ENCODE assay signal across 9 cellular contexts in genomic region chr19:11261431-11261901, GRCh38. TPM values are rescaled to one million over a fixed set of nuclear protein-coding genes. Genes with fewer than 3 reads are reported as not detected.
DNase-seq lines count a peak whose midpoint lies in the region; ATAC-seq and TF ChIP-seq lines count a peak whose summit lies in the region.
"Had no signal": no experiment of that assay in that cellular context is flagged by ENCODE, and none has a peak within 500 bp of the region (broad histone marks: within the 10 kb centered on the region; RNA-seq: fewer than 3 reads in every experiment).

No MANE protein-coding gene starts in this region.

- no peak for TF ChIP-seq EP300 in tibial nerve (IDR thresholded peaks at IDR 0.05)

- H3K9me3 Mint-ChIP-seq in activated CD4-positive, alpha-beta T cell treated with anti-CD3 and anti-CD28 coated beads, Interleukin-2, amount 10 ng/mL, durations not matched to agents 24 days and 14 days = no peaks in the 10 kb centered on the region
- H3K9me3 Mint-ChIP-seq in activated CD4-positive, alpha-beta T cell treated with anti-CD3 and anti-CD28 coated beads, Interleukin-2, amount 10 ng/mL, durations not matched to agents 7 days and 5 days = no peaks in the 10 kb centered on the region
- H3K9me3 Mint-ChIP-seq: activated naive CD4-positive, alpha-beta T cell treated with anti-CD3 and anti-CD28 coated beads, Interleukin-2, amount 50 U/mL, for 24 hours had no signal

- H3K27ac ChIP-seq in lung (ENCODE audit: low read depth in 1 of 2, low read length in 1 of 2) = peak overlapping the region; percentile 71 to 77
- peak overlapping the region; percentile 79 to 92 (median 86) for H3K27ac ChIP-seq in tibial nerve

- CTCF ChIA-PET in activated CD4-positive, alpha-beta T cell treated with anti-CD3 and anti-CD28 coated beads, Interleukin-2, amount 10 ng/mL, durations not matched to agents 7 days and 5 days (lab: Charles Lee) = interaction anchor here (0.7 kb wide), 1 partner anchor 19 kb away, joined by 3 read pairs; no protein-coding TSS in a partner anchor

- peak overlapping the region; percentile 57 for H3K4me3 Mint-ChIP-seq in activated CD4-positive, alpha-beta T cell treated with anti-CD3 and anti-CD28 coated beads, Interleukin-2, amount 10 ng/mL, durations not matched to agents 24 days and 14 days
- no peak overlapping the region for H3K4me3 Mint-ChIP-seq in activated CD4-positive, alpha-beta T cell treated with anti-CD3 and anti-CD28 coated beads, Interleukin-2, amount 10 ng/mL, durations not matched to agents 7 days and 5 days

- H3K36me3 Mint-ChIP-seq in activated CD4-positive, alpha-beta T cell treated with anti-CD3 and anti-CD28 coated beads, Interleukin-2, amount 10 ng/mL, durations not matched to agents 24 days and 14 days (ENCODE audit: low read depth) = no peaks in the 10 kb centered on the region
- H3K36me3 Mint-ChIP-seq in activated CD4-positive, alpha-beta T cell treated with anti-CD3 and anti-CD28 coated beads, Interleukin-2, amount 10 ng/mL, durations not matched to agents 7 days and 5 days (ENCODE audit: low read depth) = no peaks in the 10 kb centered on the region
- H3K36me3 Mint-ChIP-seq: activated naive CD4-positive, alpha-beta T cell treated with anti-CD3 and anti-CD28 coated beads, Interleukin-2, amount 50 U/mL, for 24 hours had no signal

- TF ChIP-seq POLR2A in tibial nerve (IDR thresholded peaks at IDR 0.05) = no peak

- H3K36me3 ChIP-seq in lung (ENCODE audit: control insufficient read depth in 2 of 2, insufficient read depth in 2 of 2, low read length in 2 of 2) (no peaks in the 10 kb centered on the region), tibial nerve (no peaks in the 10 kb centered on the region)

- no peak for TF ChIP-seq CTCF in cardiac fibroblast (IDR thresholded peaks at IDR 0.05; ENCODE audit: low read depth, low read length)
- no peak for TF ChIP-seq CTCF in lung (IDR thresholded peaks at IDR 0.05; ENCODE audit: control extremely low read depth, extremely low read depth)
- no peak for TF ChIP-seq CTCF in tibial nerve (IDR thresholded peaks at IDR 0.05)

- POLR2A ChIA-PET in activated CD4-positive, alpha-beta T cell treated with anti-CD3 and anti-CD28 coated beads, Interleukin-2, amount 10 ng/mL, durations not matched to agents 7 days and 5 days (lab: Charles Lee) = no interaction called here

- H3K9me3 ChIP-seq in lung (ENCODE audit: control insufficient read depth in 2 of 2, insufficient read depth in 1 of 2, low read length in 1 of 2) (no peaks in the 10 kb centered on the region), tibial nerve (no peaks in the 10 kb centered on the region)

- intact Hi-C loops in activated CD4-positive, alpha-beta T cell treated with anti-CD3 and anti-CD28 coated beads, Interleukin-2, amount 10 ng/mL, durations not matched to agents 24 days and 14 days (cut with micrococcal nuclease) = no loop called here

- H3K27me3 Mint-ChIP-seq in activated CD4-positive, alpha-beta T cell treated with anti-CD3 and anti-CD28 coated beads, Interleukin-2, amount 10 ng/mL, durations not matched to agents 24 days and 14 days = peaks cover 51% of the 10 kb centered on the region
- H3K27me3 Mint-ChIP-seq in activated CD4-positive, alpha-beta T cell treated with anti-CD3 and anti-CD28 coated beads, Interleukin-2, amount 10 ng/mL, durations not matched to agents 7 days and 5 days = peaks cover 56% of the 10 kb centered on the region

- H3K4me3 ChIP-seq in cardiac fibroblast (replicated peaks in 1 of 2; ENCODE audit: low read depth in 2 of 2, low read length in 2 of 2) (peak overlapping the region; percentile 78 to 82), lung (peak overlapping the region; percentile 89), tibial nerve (peak overlapping the region; percentile 77 to 98 (median 90))

- no peak for DNase-seq in activated CD4-positive, alpha-beta T cell treated with anti-CD3 and anti-CD28 coated beads, Interleukin-2, amount 10 ng/mL, durations not matched to agents 24 days and 14 days
- no peak for DNase-seq in activated CD4-positive, alpha-beta T cell treated with anti-CD3 and anti-CD28 coated beads, Interleukin-2, amount 10 ng/mL, durations not matched to agents 7 days and 5 days
- no peak for DNase-seq in cardiac fibroblast (ENCODE audit: low read depth in 2 of 2)
- no peak for DNase-seq in lung (ENCODE audit: low spot score)
- DNase-seq in tibial nerve (ENCODE audit: low spot score in 2 of 2) = no peak
- no peak for DNase-seq in Kasumi-1 (lab: John Stamatoyannopoulos, UW)
- DNase-seq in NCI-H1930 (lab: John Stamatoyannopoulos, UW) = no peak

- no peaks in the 10 kb centered on the region for H3K27me3 ChIP-seq in lung (ENCODE audit: control insufficient read depth, insufficient read depth)
- no peaks in the 10 kb centered on the region for H3K27me3 ChIP-seq in tibial nerve

- H3K4me1 Mint-ChIP-seq in activated CD4-positive, alpha-beta T cell treated with anti-CD3 and anti-CD28 coated beads, Interleukin-2, amount 10 ng/mL, durations not matched to agents 24 days and 14 days = peaks cover 3% of the 10 kb centered on the region
- peaks cover 6% of the 10 kb centered on the region for H3K4me1 Mint-ChIP-seq in activated CD4-positive, alpha-beta T cell treated with anti-CD3 and anti-CD28 coated beads, Interleukin-2, amount 10 ng/mL, durations not matched to agents 7 days and 5 days
- H3K4me1 Mint-ChIP-seq: activated naive CD4-positive, alpha-beta T cell treated with anti-CD3 and anti-CD28 coated beads, Interleukin-2, amount 50 U/mL, for 24 hours had no signal

- WGBS in lung, 2 donors = 29 to 32% methylated on average over 15 to 16 of the region's 16 CpGs
- WGBS in tibial nerve, 2 donors = 22 to 25% methylated on average over 15 of the region's 16 CpGs

- H3K4me1 ChIP-seq in lung (ENCODE audit: control insufficient read depth in 2 of 2, insufficient read depth in 2 of 2, low read length in 2 of 2) (peaks cover 3 to 24% of the 10 kb centered on the region in 2 donors), tibial nerve (peaks cover 0 to 15% (median 3%) of the 10 kb centered on the region in 4 donors)

- no peak overlapping the region for H3K27ac Mint-ChIP-seq in activated CD4-positive, alpha-beta T cell treated with anti-CD3 and anti-CD28 coated beads, Interleukin-2, amount 10 ng/mL, durations not matched to agents 24 days and 14 days
- no peak overlapping the region for H3K27ac Mint-ChIP-seq in activated CD4-positive, alpha-beta T cell treated with anti-CD3 and anti-CD28 coated beads, Interleukin-2, amount 10 ng/mL, durations not matched to agents 7 days and 5 days

- ATAC-seq in lung (ENCODE audit: insufficient read depth, low FRiP score) (no peak), HG03108 (IDR thresholded peaks at IDR 0.05; ENCODE audit: unreplicated experiment) (no peak)

RNA-seq across cellular contexts. Expression of gene DOCK6, which starts 0.9 kb away (rescaled TPM):
- 1.2 and 2.2 TPM in 2 replicates for total RNA-seq in activated CD4-positive, alpha-beta T cell treated with anti-CD3 and anti-CD28 coated beads, Interleukin-2, amount 10 ng/mL, durations not matched to agents 24 days and 14 days
- not detected for total RNA-seq in activated CD4-positive, alpha-beta T cell treated with anti-CD3 and anti-CD28 coated beads, Interleukin-2, amount 10 ng/mL, durations not matched to agents 7 days and 5 days
- total RNA-seq in lung (100 to 1,000 TPM in 1 of 2 donors, 10 to 100 TPM in 1; 60.2 to 129 TPM), tibial nerve (10 to 100 TPM; 37.5 to 92.7 (median 49.2) TPM)
- 10 to 100 TPM; 38.6 to 87.3 TPM for polyA plus RNA-seq in lung

RNA-seq across cellular contexts. Expression of gene ANGPTL8, which starts 22.0 kb away (rescaled TPM):
- total RNA-seq in activated CD4-positive, alpha-beta T cell treated with anti-CD3 and anti-CD28 coated beads, Interleukin-2, amount 10 ng/mL, durations not matched to agents 24 days and 14 days = not detected in 2 replicates
- not detected for total RNA-seq in activated CD4-positive, alpha-beta T cell treated with anti-CD3 and anti-CD28 coated beads, Interleukin-2, amount 10 ng/mL, durations not matched to agents 7 days and 5 days
- total RNA-seq in lung (not detected), tibial nerve (10 to 100 TPM in 2 of 4 donors, 1 to 10 TPM in 1, not detected in 1; 2.0 to 13.2 (median 10.8) TPM)
- 1 to 10 TPM in 1 of 2 donors, under 1 TPM in 1; 0.19 to 1.0 TPM for polyA plus RNA-seq in lung

RNA-seq across cellular contexts. Expression of gene TSPAN16, which starts 34.5 kb away (rescaled TPM):
- total RNA-seq in activated CD4-positive, alpha-beta T cell treated with anti-CD3 and anti-CD28 coated beads, Interleukin-2, amount 10 ng/mL, durations not matched to agents 24 days and 14 days = not detected in 2 replicates
- total RNA-seq in activated CD4-positive, alpha-beta T cell treated with anti-CD3 and anti-CD28 coated beads, Interleukin-2, amount 10 ng/mL, durations not matched to agents 7 days and 5 days = not detected
- not detected for total RNA-seq in lung
- polyA plus RNA-seq in lung = not detected
- total RNA-seq in tibial nerve = not detected

Comparison
In these comparisons a context has a peak if more than half of its experiments do, and no peak if none do; other contexts are left out.
1. RNA of gene DOCK6, which starts 0.9 kb away (total RNA-seq): 60.2 to 129 TPM in lung and 37.5 to 92.7 TPM in tibial nerve; 1.2 to 2.2 TPM in activated CD4-positive, alpha-beta T cell treated with anti-CD3 and anti-CD28 coated beads, Interleukin-2, amount 10 ng/mL, durations not matched to agents 24 days and 14 days and not detected in activated CD4-positive, alpha-beta T cell treated with anti-CD3 and anti-CD28 coated beads, Interleukin-2, amount 10 ng/mL, durations not matched to agents 7 days and 5 days; every median in the first group is over 10 times any median in the second.
2. Peak in every context shown above with its lines, with median percentiles within 50 percentile points of each other: H3K4me3 ChIP-seq.